In the genomic region with DNA sequence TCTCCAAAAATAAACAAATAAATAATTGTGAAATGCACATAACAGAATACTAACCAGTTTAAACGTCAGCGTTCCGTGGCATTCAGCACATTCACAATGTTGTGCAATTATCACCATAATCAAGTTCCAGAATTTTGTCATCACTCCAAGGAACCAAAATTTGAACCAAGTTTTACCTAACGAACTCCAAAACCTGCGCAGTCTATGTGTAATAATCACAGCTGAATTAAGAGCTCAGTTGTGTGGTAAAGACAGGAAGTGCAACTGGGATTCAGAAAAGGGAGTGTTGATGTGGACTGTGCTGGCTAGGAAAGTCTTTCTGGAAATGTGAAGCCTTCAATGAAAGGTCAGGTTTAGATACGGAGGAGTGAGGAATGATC, we compare ENCODE assay signal across 9 cellular contexts. TPM values are rescaled to one million over a fixed set of nuclear protein-coding genes. Genes with fewer than 3 reads are reported as not detected.
DNase-seq lines count a peak whose midpoint lies in the region; TF ChIP-seq lines count a peak whose summit lies in the region.
"Had no signal": no experiment of that assay in that cellular context is flagged by ENCODE, and none has a peak within 500 bp of the region (broad histone marks: within the 10 kb centered on the region; RNA-seq: fewer than 3 reads in every experiment).

No MANE protein-coding gene starts in this region.

- no peaks in the 10 kb centered on the region for H3K27me3 ChIP-seq in Karpas-422 (ENCODE audit: low read length)

- no peak overlapping the region for H3K27ac ChIP-seq in Karpas-422 (ENCODE audit: low read length)

- no peaks in the 10 kb centered on the region for H3K9me3 Mint-ChIP-seq in chondrocyte (ENCODE audit: low read depth)
- no peaks in the 10 kb centered on the region for H3K9me3 Mint-ChIP-seq in neural crest cell

- H3K9ac ChIP-seq in Karpas-422 (ENCODE audit: low read length) = peak overlapping the region; percentile 78; the same call in 1 of the 2 replicates

- H3K27ac Mint-ChIP-seq in chondrocyte (ENCODE audit: unreplicated experiment) (peak overlapping the region; percentile 78), neural crest cell (ENCODE audit: unreplicated experiment) (peak overlapping the region; percentile 50)

- H4K20me1 ChIP-seq in Karpas-422 (ENCODE audit: insufficient read depth, low read depth, low read length) = no peaks in the 10 kb centered on the region

- H2AFZ ChIP-seq in Karpas-422 (ENCODE audit: low read length) = no peak overlapping the region

- no peaks in the 10 kb centered on the region for H3K79me2 ChIP-seq in Karpas-422 (ENCODE audit: low read length)

- H3K4me3 Mint-ChIP-seq in chondrocyte (ENCODE audit: unreplicated experiment) = no peak overlapping the region
- peak overlapping the region; percentile 13 for H3K4me3 Mint-ChIP-seq in neural crest cell

- H3K9me2 ChIP-seq in Karpas-422 (replicated peaks; ENCODE audit: insufficient read depth, low read length) = no peaks in the 10 kb centered on the region

- peak overlapping the region; percentile 69; the same call in 1 of the 2 replicates for H3K4me3 ChIP-seq in Karpas-422 (ENCODE audit: low read length)

- H3K36me3 ChIP-seq in Karpas-422 (ENCODE audit: insufficient read depth, low read length) = no peaks in the 10 kb centered on the region

- H3K36me3 Mint-ChIP-seq in chondrocyte (ENCODE audit: low read depth) (no peaks in the 10 kb centered on the region), neural crest cell (ENCODE audit: low read depth) (no peaks in the 10 kb centered on the region)

- H3K4me2 ChIP-seq in Karpas-422 (ENCODE audit: low read depth, low read length, poor library complexity, severe bottlenecking) = peak overlapping the region; percentile 85

- TF ChIP-seq CTCF in chondrocyte (IDR thresholded peaks at IDR 0.05) (no peak), neural crest cell (conservative IDR thresholded peaks at IDR 0.05) (no peak)

- peaks cover 51% of the 10 kb centered on the region for H3K4me1 ChIP-seq in Karpas-422 (ENCODE audit: low read length)

- H3K27me3 Mint-ChIP-seq in chondrocyte (ENCODE audit: low read depth) (no peaks in the 10 kb centered on the region), neural crest cell (ENCODE audit: low read depth) (peaks cover 8% of the 10 kb centered on the region)

- DNase-seq in DMS114 treated with DMSO at 0.1 percent for 48 hours (lab: John Stamatoyannopoulos, UW; ENCODE audit: unreplicated experiment) (peak; percentile 5), Karpas-422 (no peak), chondrocyte (ENCODE audit: low spot score) (no peak), neural crest cell (ENCODE audit: low read depth, low spot score) (no peak), LoVo (ENCODE audit: low spot score) (no peak), cerebellar nuclear complex (lab: John Stamatoyannopoulos, UW) (no peak), HUDEP-2 (lab: John Stamatoyannopoulos, UW; ENCODE audit: unreplicated experiment in 76 of 76) (no peak)
- no peak for DNase-seq in activated CD4-positive, alpha-beta T cell treated with anti-CD3 and anti-CD28 coated beads for 48 hours

- H3K4me1 Mint-ChIP-seq in chondrocyte (ENCODE audit: low read depth) (peaks cover 48% of the 10 kb centered on the region), neural crest cell (peaks cover 49% of the 10 kb centered on the region)

- H3K9me3 ChIP-seq in Karpas-422 (ENCODE audit: low read length) = no peaks in the 10 kb centered on the region

RNA-seq across cellular contexts. Expression of a gene that starts 5.4 kb away (rescaled TPM):
- 2.0 and 2.1 TPM in 2 replicates for total RNA-seq in Karpas-422 (2014; rRNA removed; shearing (Covaris generic); ENCODE audit: low replicate concordance)
- total RNA-seq in chondrocyte = 170 to 527 TPM (median 509 TPM) in 3 replicates
- total RNA-seq in neural crest cell = 61.6 and 66.7 TPM in 2 replicates

RNA-seq across cellular contexts. Expression of a gene that starts 12.0 kb away (rescaled TPM):
- total RNA-seq in Karpas-422 (2014; rRNA removed; shearing (Covaris generic); ENCODE audit: low replicate concordance) = 3.9 and 8.8 TPM in 2 replicates
- total RNA-seq in chondrocyte (22.8 to 26.0 TPM (median 24.3 TPM) in 3 replicates), neural crest cell (47.9 and 51.8 TPM in 2 replicates)

RNA-seq across cellular contexts. Expression of a gene that starts 18.3 kb away (rescaled TPM):
- total RNA-seq in Karpas-422 (2014; rRNA removed; shearing (Covaris generic); ENCODE audit: low replicate concordance) = not detected in 2 replicates
- total RNA-seq in chondrocyte (16.2 to 67.2 TPM (median 67.1 TPM) in 3 replicates), neural crest cell (1.9 and 2.1 TPM in 2 replicates)

RNA-seq across cellular contexts. Expression of a gene that starts 24.2 kb away (rescaled TPM):
- total RNA-seq in Karpas-422 (2014; rRNA removed; shearing (Covaris generic); ENCODE audit: low replicate concordance) = not detected in 2 replicates
- total RNA-seq in chondrocyte (not detected in 3 replicates), neural crest cell (not detected in 2 replicates)
- total RNA-seq: kidney had no signal

RNA-seq across cellular contexts. Expression of a gene that starts 59.1 kb away (rescaled TPM):
- total RNA-seq in Karpas-422 (2014; rRNA removed; shearing (Covaris generic); ENCODE audit: low replicate concordance) = 15.4 and 16.9 TPM in 2 replicates
- total RNA-seq in chondrocyte (2.1 to 4.1 TPM (median 3.6 TPM) in 3 replicates), neural crest cell (3.4 and 3.7 TPM in 2 replicates)

Comparison
In these comparisons a context has a peak if more than half of its experiments do, and no peak if none do; other contexts are left out.
1. RNA of a gene that starts 5.4 kb away (total RNA-seq): 170 to 527 TPM in chondrocyte and 61.6 to 66.7 TPM in neural crest cell; 2.0 to 2.1 TPM in Karpas-422; every median in the first group is over 10 times any median in the second.